Comparison of ENCODE assay signal across 19 cellular contexts in genomic region chr15:29324746-29325145, GRCh38.
"Had no signal": no experiment of that assay in that cellular context is flagged by ENCODE, and none has a peak within 500 bp of the region (broad histone marks: within the 10 kb centered on the region; RNA-seq: fewer than 3 reads in every experiment).

No MANE protein-coding gene starts in this region.

- H3K4me2 ChIP-seq: SK-N-SH had no signal

- H3K27ac ChIP-seq: RWPE1 had no signal

- DNase-seq: KBM-7, MV-4-11, NCI-H1048, NCI-H1105, NCI-H1417, NCI-H1436 treated with DMSO at 0.1 percent for 48 hours, NCI-H1694, NCI-H187 treated with DMSO at 0.1 percent for 48 hours, NCI-H2029 treated with DMSO at 0.1 percent for 48 hours, NCI-H2107, NCI-H2227 treated with DMSO at 0.1 percent for 48 hours, NCI-H524 treated with DMSO at 0.1 percent for 48 hours, NCI-H69, NCI-H774, PC-3, SHP77, SK-N-SH, SW 1271 had no signal

- H3K9me3 ChIP-seq: SK-N-SH had no signal

- H3K9ac ChIP-seq: SK-N-SH had no signal
